In the genomic region with DNA sequence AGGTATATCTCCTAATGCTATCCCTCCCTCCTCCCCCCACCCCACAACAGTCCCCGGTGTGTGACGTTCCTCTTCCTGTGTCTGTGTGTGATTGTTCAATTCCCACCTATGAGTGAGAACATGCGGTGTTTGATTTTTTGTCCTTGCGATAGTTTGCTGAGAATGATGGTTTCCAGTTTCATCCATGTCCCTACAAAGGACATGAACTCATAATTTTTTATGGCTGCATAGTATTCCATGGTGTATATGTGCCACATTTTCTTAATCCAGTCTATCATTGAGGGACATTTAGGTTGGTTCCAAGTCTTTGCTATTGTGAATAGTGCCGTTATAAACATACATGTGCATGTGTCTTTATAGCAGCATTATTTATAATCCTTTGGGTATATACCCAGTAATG, we compare ENCODE assay signal across 22 cellular contexts. TPM values are rescaled to one million over a fixed set of nuclear protein-coding genes. Genes with fewer than 3 reads are reported as not detected.
"Had no signal": no experiment of that assay in that cellular context is flagged by ENCODE, and none has a peak within 500 bp of the region (broad histone marks: within the 10 kb centered on the region; RNA-seq: fewer than 3 reads in every experiment).

No MANE protein-coding gene starts in this region.

RNA-seq across cellular contexts. Expression of a gene that starts 8.2 kb away (rescaled TPM):
- total RNA-seq: activated B cell treated with CpG ODN at 0.5 μM for 24 hours; activated CD4-positive, alpha-beta memory T cell treated with anti-CD3 and anti-CD28 coated beads for 36 hours; activated CD4-positive, alpha-beta T cell treated with anti-CD3 and anti-CD28 coated beads, Interleukin-2, amount 10 ng/mL, durations not matched to agents 24 days and 14 days; activated CD8-positive, alpha-beta memory T cell treated with anti-CD3 and anti-CD28 coated beads for 36 hours; activated CD8-positive, alpha-beta T cell treated with anti-CD3 and anti-CD28 coated beads for 36 hours; activated naive CD4-positive, alpha-beta T cell treated with anti-CD3 and anti-CD28 coated beads for 36 hours; activated naive CD4-positive, alpha-beta T cell treated with anti-CD3 and anti-CD28 coated beads, Interleukin-2, amount 50 U/mL, for 72 hours; activated naive CD8-positive, alpha-beta T cell treated with anti-CD3 and anti-CD28 coated beads for 36 hours; activated T-cell treated with anti-CD3 and anti-CD28 coated beads, Interleukin-2, amount 50 U/mL, for 72 hours; activated T-helper 1 cell treated with anti-CD3 and anti-CD28 coated beads, Interleukin-12 subunit alpha, Interleukin-12 subunit beta, Interleukin-2, Interleukin-4 antibody, amounts not matched to agents 30 ng/mL and 10 ng/mL and 1 ng/mL, durations not matched to agents 14 hours and 24 hours and 36 hours; activated T-helper 17 cell treated with anti-CD3 and anti-CD28 coated beads, Interleukin-2, amount 50 U/mL, for 72 hours; adrenal gland; aorta; astrocyte; breast epithelium; cardiac septum; cerebellum; T-helper 1 cell treated with Interleukin-12 subunit alpha and Interleukin-12 subunit beta and Interleukin-4 antibody, amounts not matched to agents 30 ng/mL and 1 ng/mL, for 36 hours; T-helper 17 cell; T-helper 2 cell treated with Interferon-gamma antibody and Interleukin-4, amounts not matched to agents 100 ng/mL and 5 ng/mL, for 36 hours had no signal

RNA-seq across cellular contexts. Expression of a gene that starts 11.9 kb away (rescaled TPM):
- total RNA-seq: activated B cell treated with CpG ODN at 0.5 μM for 24 hours; activated CD4-positive, alpha-beta memory T cell treated with anti-CD3 and anti-CD28 coated beads for 36 hours; activated CD4-positive, alpha-beta T cell treated with anti-CD3 and anti-CD28 coated beads, Interleukin-2, amount 10 ng/mL, durations not matched to agents 24 days and 14 days; activated CD8-positive, alpha-beta memory T cell treated with anti-CD3 and anti-CD28 coated beads for 36 hours; activated CD8-positive, alpha-beta T cell treated with anti-CD3 and anti-CD28 coated beads for 36 hours; activated naive CD4-positive, alpha-beta T cell treated with anti-CD3 and anti-CD28 coated beads for 36 hours; activated naive CD4-positive, alpha-beta T cell treated with anti-CD3 and anti-CD28 coated beads, Interleukin-2, amount 50 U/mL, for 72 hours; activated naive CD8-positive, alpha-beta T cell treated with anti-CD3 and anti-CD28 coated beads for 36 hours; activated T-cell treated with anti-CD3 and anti-CD28 coated beads, Interleukin-2, amount 50 U/mL, for 4 hours; activated T-cell treated with anti-CD3 and anti-CD28 coated beads, Interleukin-2, amount 50 U/mL, for 72 hours; activated T-helper 1 cell treated with anti-CD3 and anti-CD28 coated beads, Interleukin-12 subunit alpha, Interleukin-12 subunit beta, Interleukin-2, Interleukin-4 antibody, amounts not matched to agents 30 ng/mL and 10 ng/mL and 1 ng/mL, durations not matched to agents 14 hours and 24 hours and 36 hours; activated T-helper 17 cell treated with anti-CD3 and anti-CD28 coated beads, Interleukin-2, amount 50 U/mL, for 72 hours; aorta; astrocyte; body of pancreas; breast epithelium; cardiac septum; cerebellum; T-helper 1 cell treated with Interleukin-12 subunit alpha and Interleukin-12 subunit beta and Interleukin-4 antibody, amounts not matched to agents 30 ng/mL and 1 ng/mL, for 36 hours; T-helper 17 cell; T-helper 2 cell treated with Interferon-gamma antibody and Interleukin-4, amounts not matched to agents 100 ng/mL and 5 ng/mL, for 36 hours had no signal

RNA-seq across cellular contexts. Expression of a gene that starts 17.7 kb away (rescaled TPM):
- total RNA-seq: activated B cell treated with CpG ODN at 0.5 μM for 24 hours; activated CD4-positive, alpha-beta memory T cell treated with anti-CD3 and anti-CD28 coated beads for 36 hours; activated CD4-positive, alpha-beta T cell treated with anti-CD3 and anti-CD28 coated beads, Interleukin-2, amount 10 ng/mL, durations not matched to agents 24 days and 14 days; activated CD8-positive, alpha-beta memory T cell treated with anti-CD3 and anti-CD28 coated beads for 36 hours; activated CD8-positive, alpha-beta T cell treated with anti-CD3 and anti-CD28 coated beads for 36 hours; activated naive CD4-positive, alpha-beta T cell treated with anti-CD3 and anti-CD28 coated beads for 36 hours; activated naive CD4-positive, alpha-beta T cell treated with anti-CD3 and anti-CD28 coated beads, Interleukin-2, amount 50 U/mL, for 72 hours; activated naive CD8-positive, alpha-beta T cell treated with anti-CD3 and anti-CD28 coated beads for 36 hours; activated T-cell treated with anti-CD3 and anti-CD28 coated beads, Interleukin-2, amount 50 U/mL, for 4 hours; activated T-cell treated with anti-CD3 and anti-CD28 coated beads, Interleukin-2, amount 50 U/mL, for 72 hours; activated T-helper 1 cell treated with anti-CD3 and anti-CD28 coated beads, Interleukin-12 subunit alpha, Interleukin-12 subunit beta, Interleukin-2, Interleukin-4 antibody, amounts not matched to agents 30 ng/mL and 10 ng/mL and 1 ng/mL, durations not matched to agents 14 hours and 24 hours and 36 hours; activated T-helper 17 cell treated with anti-CD3 and anti-CD28 coated beads, Interleukin-2, amount 50 U/mL, for 72 hours; aorta; astrocyte; breast epithelium; cardiac septum; cerebellum; T-helper 1 cell treated with Interleukin-12 subunit alpha and Interleukin-12 subunit beta and Interleukin-4 antibody, amounts not matched to agents 30 ng/mL and 1 ng/mL, for 36 hours; T-helper 17 cell; T-helper 2 cell treated with Interferon-gamma antibody and Interleukin-4, amounts not matched to agents 100 ng/mL and 5 ng/mL, for 36 hours had no signal

RNA-seq across cellular contexts. Expression of a gene that starts 19.1 kb away (rescaled TPM):
- total RNA-seq: activated B cell treated with CpG ODN at 0.5 μM for 24 hours; activated CD4-positive, alpha-beta memory T cell treated with anti-CD3 and anti-CD28 coated beads for 36 hours; activated CD4-positive, alpha-beta T cell treated with anti-CD3 and anti-CD28 coated beads, Interleukin-2, amount 10 ng/mL, durations not matched to agents 24 days and 14 days; activated CD8-positive, alpha-beta memory T cell treated with anti-CD3 and anti-CD28 coated beads for 36 hours; activated CD8-positive, alpha-beta T cell treated with anti-CD3 and anti-CD28 coated beads for 36 hours; activated naive CD4-positive, alpha-beta T cell treated with anti-CD3 and anti-CD28 coated beads for 36 hours; activated naive CD4-positive, alpha-beta T cell treated with anti-CD3 and anti-CD28 coated beads, Interleukin-2, amount 50 U/mL, for 72 hours; activated naive CD8-positive, alpha-beta T cell treated with anti-CD3 and anti-CD28 coated beads for 36 hours; activated T-cell treated with anti-CD3 and anti-CD28 coated beads, Interleukin-2, amount 50 U/mL, for 72 hours; activated T-helper 1 cell treated with anti-CD3 and anti-CD28 coated beads, Interleukin-12 subunit alpha, Interleukin-12 subunit beta, Interleukin-2, Interleukin-4 antibody, amounts not matched to agents 30 ng/mL and 10 ng/mL and 1 ng/mL, durations not matched to agents 14 hours and 24 hours and 36 hours; activated T-helper 17 cell treated with anti-CD3 and anti-CD28 coated beads, Interleukin-2, amount 50 U/mL, for 72 hours; aorta; astrocyte; body of pancreas; breast epithelium; cardiac septum; cerebellum; T-helper 1 cell treated with Interleukin-12 subunit alpha and Interleukin-12 subunit beta and Interleukin-4 antibody, amounts not matched to agents 30 ng/mL and 1 ng/mL, for 36 hours; T-helper 17 cell; T-helper 2 cell treated with Interferon-gamma antibody and Interleukin-4, amounts not matched to agents 100 ng/mL and 5 ng/mL, for 36 hours had no signal

RNA-seq across cellular contexts. Expression of a gene that starts 28.0 kb away (rescaled TPM):
- total RNA-seq: activated B cell treated with CpG ODN at 0.5 μM for 24 hours; activated CD4-positive, alpha-beta memory T cell treated with anti-CD3 and anti-CD28 coated beads for 36 hours; activated CD4-positive, alpha-beta T cell treated with anti-CD3 and anti-CD28 coated beads, Interleukin-2, amount 10 ng/mL, durations not matched to agents 24 days and 14 days; activated CD8-positive, alpha-beta memory T cell treated with anti-CD3 and anti-CD28 coated beads for 36 hours; activated CD8-positive, alpha-beta T cell treated with anti-CD3 and anti-CD28 coated beads for 36 hours; activated naive CD4-positive, alpha-beta T cell treated with anti-CD3 and anti-CD28 coated beads for 36 hours; activated naive CD4-positive, alpha-beta T cell treated with anti-CD3 and anti-CD28 coated beads, Interleukin-2, amount 50 U/mL, for 72 hours; activated naive CD8-positive, alpha-beta T cell treated with anti-CD3 and anti-CD28 coated beads for 36 hours; activated T-cell treated with anti-CD3 and anti-CD28 coated beads, Interleukin-2, amount 50 U/mL, for 4 hours; activated T-cell treated with anti-CD3 and anti-CD28 coated beads, Interleukin-2, amount 50 U/mL, for 72 hours; activated T-helper 1 cell treated with anti-CD3 and anti-CD28 coated beads, Interleukin-12 subunit alpha, Interleukin-12 subunit beta, Interleukin-2, Interleukin-4 antibody, amounts not matched to agents 30 ng/mL and 10 ng/mL and 1 ng/mL, durations not matched to agents 14 hours and 24 hours and 36 hours; activated T-helper 17 cell treated with anti-CD3 and anti-CD28 coated beads, Interleukin-2, amount 50 U/mL, for 72 hours; adrenal gland; aorta; astrocyte; body of pancreas; cardiac septum; cerebellum; T-helper 1 cell treated with Interleukin-12 subunit alpha and Interleukin-12 subunit beta and Interleukin-4 antibody, amounts not matched to agents 30 ng/mL and 1 ng/mL, for 36 hours; T-helper 17 cell; T-helper 2 cell treated with Interferon-gamma antibody and Interleukin-4, amounts not matched to agents 100 ng/mL and 5 ng/mL, for 36 hours had no signal
